In genomic region chr2:113604085-113604477, GRCh38 we compare ENCODE assay signal across 8 cellular contexts. TPM values are rescaled to one million over a fixed set of nuclear protein-coding genes. Genes with fewer than 3 reads are reported as not detected.
A peak's percentile ranks its signal among the peaks of the same experiment; 100 is the strongest.
DNase-seq lines count a peak whose midpoint lies in the region; ATAC-seq and TF ChIP-seq lines count a peak whose summit lies in the region.
"Not testable (repeated sequence)": the region's sequence is repeated elsewhere in the genome, so short reads cannot be mapped to it uniquely, and the experiment has no call there.

No MANE protein-coding gene starts in this region.

- not testable (repeated sequence) for H3K4me1 Mint-ChIP-seq in WTC11

- H3K4me1 ChIP-seq in HUES64 (ENCODE audit: insufficient read depth, low read length); mesodermal cell (ENCODE audit: control insufficient read depth, insufficient read depth, low read length, poor library complexity, severe bottlenecking); aorta (ENCODE audit: control insufficient read depth in 1 of 2, insufficient read depth in 2 of 2, low read length in 2 of 2): not testable (repeated sequence)

- ATAC-seq in WTC11; aorta (ENCODE audit: low FRiP score): not testable (repeated sequence)

- H3K9me3 ChIP-seq in HUES64 (ENCODE audit: insufficient read depth, low read depth, low read length); mesodermal cell (ENCODE audit: control insufficient read depth, low read length); aorta (ENCODE audit: control insufficient read depth, low read length): not testable (repeated sequence)

- 3% methylated on average over 20 of the region's 20 CpGs for WGBS in HUES64
- 3 to 5% methylated on average over 18 of the region's 20 CpGs for WGBS in mesodermal cell (ENCODE audit: insufficient coverage in 2 of 2), 2 experiments
- WGBS in aorta, 2 donors: 0 to 1% methylated on average over 17 to 20 of the region's 20 CpGs

- H3K36me3 ChIP-seq in HUES64 (ENCODE audit: insufficient read depth, low read length); mesodermal cell (ENCODE audit: control insufficient read depth, insufficient read depth, low read length); aorta (ENCODE audit: control insufficient read depth in 1 of 2, insufficient read depth in 2 of 2, low read length in 1 of 2): not testable (repeated sequence)

- H3K27ac Mint-ChIP-seq in WTC11: not testable (repeated sequence)

- H3K36me3 Mint-ChIP-seq in WTC11: not testable (repeated sequence)

- H3K27me3 Mint-ChIP-seq in WTC11 (ENCODE audit: low read depth): peaks cover 13% of the 10 kb centered on the region

- H3K27me3 ChIP-seq in HUES64 (ENCODE audit: insufficient read depth, low read length); aorta (ENCODE audit: control insufficient read depth in 1 of 2, insufficient read depth in 2 of 2, low read length in 1 of 2): not testable (repeated sequence)

- intact Hi-C loops in aorta (cut with DNase I): not testable (repeated sequence)

- POLR2A ChIA-PET in WTC11 (lab: Charles Lee): not testable (repeated sequence)

- DNase-seq in WTC11 (ENCODE audit: low spot score) (peak; percentile 78), amniotic epithelial cell (ENCODE audit: low read depth) (peak; percentile 86), foreskin fibroblast (peak; percentile 65 to 95), aorta (peak; percentile 96 to 97)
- DNase-seq in stimulated activated CD4-positive, alpha-beta T cell treated with anti-CD3 and anti-CD28 coated beads, Interleukin-1b, Interleukin-23, amount 100 ng/mL, for 1 hour (ENCODE audit: low read depth in 2 of 2): peak; percentile 78 to 88

- peak overlapping the region; percentile 66 for H3K4me3 ChIP-seq in GM12875 (ENCODE audit: low read depth, low read length)
- peak overlapping the region; percentile 75 for H3K4me3 ChIP-seq in HUES64 (ENCODE audit: low read length)
- peak overlapping the region; percentile 52 to 54 for H3K4me3 ChIP-seq in foreskin fibroblast (ENCODE audit: low read depth in 1 of 2, low read length in 2 of 2)
- H3K4me3 ChIP-seq in mesodermal cell (ENCODE audit: extremely low read depth, insufficient read depth, low read length, poor library complexity, severe bottlenecking): peak overlapping the region; percentile 64
- H3K4me3 ChIP-seq in aorta (ENCODE audit: low read length in 2 of 2): not testable (repeated sequence)

- H3K9me3 Mint-ChIP-seq in WTC11: peaks cover 12% of the 10 kb centered on the region

- H3K9ac ChIP-seq in HUES64 (ENCODE audit: low read depth, low read length): peak overlapping the region; percentile 72

- H3K4me3 Mint-ChIP-seq in WTC11: peak overlapping the region; percentile 63

- peak overlapping the region; percentile 75; the same call in 1 of the 2 replicates for H3K27ac ChIP-seq in HUES64 (ENCODE audit: low read depth, low read length)
- peak overlapping the region; percentile 84 for H3K27ac ChIP-seq in mesodermal cell (ENCODE audit: low read depth, low read length, severe bottlenecking)
- peak overlapping the region in 1 of 2 donors; percentile 58 for H3K27ac ChIP-seq in aorta (ENCODE audit: low read depth in 1 of 2, low read length in 2 of 2)

- TF ChIP-seq CTCF in GM12875 (IDR thresholded peaks at IDR 0.05; ENCODE audit: borderline replicate concordance, insufficient read depth, low read depth, low read length) (peak; percentile 97), WTC11 (IDR thresholded peaks at IDR 0.05) (peak; percentile 100), foreskin fibroblast (IDR thresholded peaks at IDR 0.05; ENCODE audit: low read depth, low read length) (peak; percentile 98)

- CTCF ChIA-PET in WTC11 (lab: Charles Lee): interaction anchor here (1.1 to 1.3 kb wide), 2 partner anchors 96 to 116 kb away, joined by 3 to 5 read pairs; no protein-coding TSS in a partner anchor

TF ChIP-seq in WTC11, 78 proteins besides CTCF, POLR2A, EP300 and RAD21:
- peak; percentile 66; the same call in 1 of the 2 replicates for TF ChIP-seq GABPB1 (CRISPR knock-in tag; IDR thresholded peaks at IDR 0.05)

RNA-seq across cellular contexts. Expression of gene RABL2A, which starts 23.0 kb away (rescaled TPM):
- polyA plus RNA-seq in HUES64 (2013, experiment 1 of 2): 6.7 TPM
- polyA plus RNA-seq in HUES64 (2013, experiment 2 of 2): 6.6 TPM
- total RNA-seq in WTC11 (2021) (9.3 to 11.0 TPM (median 10.5 TPM) in 3 replicates), aorta (10 to 100 TPM; 16.1 to 27.9 TPM)
- polyA plus RNA-seq in mesodermal cell (2013, experiment 1 of 2): 13.3 TPM
- polyA plus RNA-seq in mesodermal cell (2013, experiment 2 of 2): 13.7 TPM
- polyA plus RNA-seq in aorta: 10 to 100 TPM in 1 of 2 donors, 1 to 10 TPM in 1; 8.9 to 27.8 TPM
